ENCODE assay signal across 29 cellular contexts in the genomic region with DNA sequence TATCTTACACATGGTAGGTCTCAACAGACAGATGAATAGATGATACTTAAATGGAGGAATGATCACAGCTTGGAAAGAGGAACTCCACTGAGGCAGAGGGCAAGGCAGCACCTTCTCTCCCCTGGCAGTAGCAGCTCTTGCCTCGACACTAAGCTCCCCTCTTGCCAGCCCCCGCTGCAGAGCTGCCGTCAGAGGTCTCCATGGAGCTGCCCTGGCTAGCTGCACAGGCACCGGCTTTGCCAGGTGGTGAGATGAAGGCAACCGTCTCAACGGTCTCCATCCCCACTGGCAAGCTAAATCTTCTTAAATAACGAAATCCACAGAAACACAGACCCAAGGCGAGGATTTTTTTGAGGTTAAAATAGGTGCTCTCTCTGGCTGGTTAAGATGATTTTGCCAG.
"Had no signal": no experiment of that assay in that cellular context is flagged by ENCODE, and none has a peak within 500 bp of the region (broad histone marks: within the 10 kb centered on the region; RNA-seq: fewer than 3 reads in every experiment).

No MANE protein-coding gene starts in this region.

- H3K79me2 ChIP-seq: hepatocyte had no signal

- H3K9me3 Mint-ChIP-seq: activated B cell treated with CpG ODN at 0.5 μM for 24 hours; activated naive CD4-positive, alpha-beta T cell treated with anti-CD3 and anti-CD28 coated beads, Interleukin-2, amount 10 ng/mL, durations not matched to agents 7 days and 5 days; activated naive CD8-positive, alpha-beta T cell treated with anti-CD3 and anti-CD28 coated beads, Interleukin-2, amount 10 ng/mL, durations not matched to agents 7 days and 5 days; natural killer cell; stimulated activated naive B cell treated with anti-CD40 and anti-IgM and Interleukin-4, amounts not matched to agents 10 μg/mL and 1 μg/mL and 100 μg/mL, for 72 hours; T-helper 2 cell treated with Interferon-gamma antibody and Interleukin-4, amounts not matched to agents 5 μg/mL and 100 μg/mL, for 36 hours had no signal

- H3K4me1 Mint-ChIP-seq: activated B cell treated with CpG ODN at 0.5 μM for 24 hours; activated naive CD4-positive, alpha-beta T cell treated with anti-CD3 and anti-CD28 coated beads, Interleukin-2, amount 10 ng/mL, durations not matched to agents 7 days and 5 days; natural killer cell; stimulated activated naive B cell treated with anti-CD40 and anti-IgM and Interleukin-4, amounts not matched to agents 10 μg/mL and 1 μg/mL and 100 μg/mL, for 72 hours had no signal

- H2AFZ ChIP-seq: hepatocyte had no signal

- H3K36me3 ChIP-seq: brain microvascular endothelial cell, ovary had no signal

- DNase-seq: activated B cell treated with CpG ODN at 0.5 μM for 24 hours; activated CD4-positive, alpha-beta T cell treated with anti-CD3 and anti-CD28 coated beads for 4 hours; activated CD4-positive, alpha-beta T cell treated with anti-CD3 and anti-CD28 coated beads, Interleukin-2, amount 50 U/mL, for 48 hours; activated CD8-positive, alpha-beta memory T cell treated with anti-CD3 and anti-CD28 coated beads for 24 hours; activated gamma-delta T cell; activated naive CD4-positive, alpha-beta T cell treated with anti-CD3 and anti-CD28 coated beads, Interleukin-2, amount 10 ng/mL, durations not matched to agents 7 days and 5 days; activated naive CD8-positive, alpha-beta T cell treated with anti-CD3 and anti-CD28 coated beads, Interleukin-2, amount 10 ng/mL, durations not matched to agents 7 days and 5 days; brain microvascular endothelial cell; dermis blood vessel endothelial cell; effector CD8-positive, alpha-beta T cell; gastrocnemius medialis; left colon; mammary epithelial cell; natural killer cell; ovary; retina; sigmoid colon; small intestine; stimulated activated CD4-positive, alpha-beta T cell treated with anti-CD3 and anti-CD28 coated beads, Interleukin-1b, Interleukin-23, amount 100 ng/mL, for 48 hours; stimulated activated CD4-positive, alpha-beta T cell treated with anti-CD3 and anti-CD28 coated beads, Interleukin-4, amount 100 ng/mL, for 4 hours; stimulated activated CD8-positive, alpha-beta memory T cell treated with anti-CD3 and anti-CD28 coated beads, Interleukin-4, amount 100 ng/mL, for 48 hours; stimulated activated naive B cell treated with anti-CD40 and anti-IgM and Interleukin-4, amounts not matched to agents 10 μg/mL and 1 μg/mL and 100 μg/mL, for 72 hours; T-helper 1 cell; tibial artery had no signal

- H3K4me3 Mint-ChIP-seq: activated B cell treated with CpG ODN at 0.5 μM for 24 hours; activated naive CD4-positive, alpha-beta T cell treated with anti-CD3 and anti-CD28 coated beads, Interleukin-2, amount 10 ng/mL, durations not matched to agents 7 days and 5 days; activated naive CD8-positive, alpha-beta T cell treated with anti-CD3 and anti-CD28 coated beads, Interleukin-2, amount 10 ng/mL, durations not matched to agents 7 days and 5 days; natural killer cell; stimulated activated naive B cell treated with anti-CD40 and anti-IgM and Interleukin-4, amounts not matched to agents 10 μg/mL and 1 μg/mL and 100 μg/mL, for 72 hours; T-helper 2 cell treated with Interferon-gamma antibody and Interleukin-4, amounts not matched to agents 5 μg/mL and 100 μg/mL, for 36 hours had no signal

- H3K27ac ChIP-seq: ascending aorta, brain microvascular endothelial cell, gastrocnemius medialis, hepatocyte, ovary, sigmoid colon, suprapubic skin, tibial artery had no signal

- H3K36me3 Mint-ChIP-seq: activated naive CD4-positive, alpha-beta T cell treated with anti-CD3 and anti-CD28 coated beads, Interleukin-2, amount 10 ng/mL, durations not matched to agents 7 days and 5 days; natural killer cell had no signal

- H3K4me1 ChIP-seq: ascending aorta, gastrocnemius medialis, sigmoid colon, suprapubic skin, tibial artery had no signal

- H3K4me3 ChIP-seq: ascending aorta, gastrocnemius medialis, hepatocyte, ovary, sigmoid colon, suprapubic skin, tibial artery had no signal

- H3K4me2 ChIP-seq: hepatocyte had no signal

- H3K27me3 Mint-ChIP-seq: activated B cell treated with CpG ODN at 0.5 μM for 24 hours; activated naive CD4-positive, alpha-beta T cell treated with anti-CD3 and anti-CD28 coated beads, Interleukin-2, amount 10 ng/mL, durations not matched to agents 7 days and 5 days; activated naive CD8-positive, alpha-beta T cell treated with anti-CD3 and anti-CD28 coated beads, Interleukin-2, amount 10 ng/mL, durations not matched to agents 7 days and 5 days; progenitor cell of endocrine pancreas; stimulated activated naive B cell treated with anti-CD40 and anti-IgM and Interleukin-4, amounts not matched to agents 10 μg/mL and 1 μg/mL and 100 μg/mL, for 72 hours had no signal

- H3K27me3 ChIP-seq: ascending aorta, brain microvascular endothelial cell, gastrocnemius medialis, hepatocyte, ovary, sigmoid colon, suprapubic skin, tibial artery had no signal

- H3K27ac Mint-ChIP-seq: activated B cell treated with CpG ODN at 0.5 μM for 24 hours; activated naive CD4-positive, alpha-beta T cell treated with anti-CD3 and anti-CD28 coated beads, Interleukin-2, amount 10 ng/mL, durations not matched to agents 7 days and 5 days; activated naive CD8-positive, alpha-beta T cell treated with anti-CD3 and anti-CD28 coated beads, Interleukin-2, amount 10 ng/mL, durations not matched to agents 7 days and 5 days; natural killer cell; progenitor cell of endocrine pancreas; stimulated activated naive B cell treated with anti-CD40 and anti-IgM and Interleukin-4, amounts not matched to agents 10 μg/mL and 1 μg/mL and 100 μg/mL, for 72 hours; T-helper 2 cell treated with Interferon-gamma antibody and Interleukin-4, amounts not matched to agents 5 μg/mL and 100 μg/mL, for 36 hours had no signal

- H3K9me3 ChIP-seq: ascending aorta, gastrocnemius medialis, ovary, sigmoid colon, suprapubic skin, tibial artery had no signal

- ATAC-seq: gastrocnemius medialis; left colon; natural killer cell; stimulated activated naive B cell treated with anti-CD40 and anti-IgM and Interleukin-4, amounts not matched to agents 10 μg/mL and 1 μg/mL and 100 μg/mL, for 72 hours had no signal
